ENCODE assay signal across 8 cellular contexts in genomic region chr17:39450847-39451581, GRCh38. TPM values are rescaled to one million over a fixed set of nuclear protein-coding genes. Genes with fewer than 3 reads are reported as not detected.
DNase-seq lines count a peak whose midpoint lies in the region; ATAC-seq and TF ChIP-seq lines count a peak whose summit lies in the region.

Gene MED1, minus strand, starts transcription at chr17:39451263. Its CDS starts 201 bp downstream, at chr17:39451062.

- in situ Hi-C loops in KBM-7 (cut with MboI; ENCODE audit: low pct_unique_long_range_greater_than_20kb, low sequenced_read_pairs): no loop called here

- peak; percentile 93 for TF ChIP-seq POLR2A in erythroblast (IDR thresholded peaks at IDR 0.05; ENCODE audit: low read length)

- peaks cover 40% of the 10 kb centered on the region for H3K36me3 Mint-ChIP-seq in activated T-cell treated with anti-CD3 and anti-CD28 coated beads, Interleukin-2, amount 50 U/mL, for 24 hours (ENCODE audit: low read depth)

- peaks cover 13% of the 10 kb centered on the region for H3K4me1 ChIP-seq in mucosa of stomach (ENCODE audit: control insufficient read depth, insufficient read depth, low read length)

- no peaks in the 10 kb centered on the region for H3K27me3 Mint-ChIP-seq in activated T-cell treated with anti-CD3 and anti-CD28 coated beads, Interleukin-2, amount 50 U/mL, for 24 hours

- peak within 1 kb of the TSS; percentile 99 for H3K27ac Mint-ChIP-seq in activated T-cell treated with anti-CD3 and anti-CD28 coated beads, Interleukin-2, amount 50 U/mL, for 24 hours

- DNase-seq in DMS153 (lab: John Stamatoyannopoulos, UW) (peak; percentile 97), KBM-7 (peak; percentile 99), erythroblast (lab: John Stamatoyannopoulos, UW) (peak; percentile 98)
- DNase-seq in activated T-cell treated with anti-CD3 and anti-CD28 coated beads, Interleukin-2, amount 50 U/mL, for 24 hours: peak; percentile 90
- peak; percentile 67 to 80 for DNase-seq in stimulated activated CD8-positive, alpha-beta memory T cell treated with anti-CD3 and anti-CD28 coated beads, Interleukin-7, amount 100 ng/mL, for 1 hour (ENCODE audit: low read depth in 2 of 2)

- peaks cover 35% of the 10 kb centered on the region for H3K4me1 Mint-ChIP-seq in activated T-cell treated with anti-CD3 and anti-CD28 coated beads, Interleukin-2, amount 50 U/mL, for 24 hours (ENCODE audit: low read depth)

- ATAC-seq in GM21717 (IDR thresholded peaks at IDR 0.05; ENCODE audit: unreplicated experiment): peak; percentile 87

- no peaks in the 10 kb centered on the region for H3K9me3 ChIP-seq in mucosa of stomach (ENCODE audit: control insufficient read depth, low read length)

- no peaks in the 10 kb centered on the region for H3K9me3 Mint-ChIP-seq in activated T-cell treated with anti-CD3 and anti-CD28 coated beads, Interleukin-2, amount 50 U/mL, for 24 hours

- peak within 1 kb of the TSS; percentile 99 for H3K4me3 Mint-ChIP-seq in activated T-cell treated with anti-CD3 and anti-CD28 coated beads, Interleukin-2, amount 50 U/mL, for 24 hours

- peak within 1 kb of the TSS; percentile 94 for H3K4me3 ChIP-seq in mucosa of stomach (ENCODE audit: low read length)

- no peaks in the 10 kb centered on the region for H3K27me3 ChIP-seq in mucosa of stomach (ENCODE audit: control insufficient read depth, insufficient read depth, low read length)

- no peaks in the 10 kb centered on the region for H3K36me3 ChIP-seq in mucosa of stomach (ENCODE audit: control insufficient read depth, insufficient read depth, low read length)

- H3K9ac ChIP-seq in mucosa of stomach (ENCODE audit: low read length): peak within 1 kb of the TSS; percentile 96

TF ChIP-seq in PFSK-1, 5 proteins besides CTCF, POLR2A, EP300 and RAD21:
- TF ChIP-seq POLR2AphosphoS5 (IDR thresholded peaks at IDR 0.05; ENCODE audit: low read depth, low read length): peak; percentile 95
- TF ChIP-seq REST (IDR thresholded peaks at IDR 0.05; ENCODE audit: insufficient read depth in 1 of 2, low read depth in 2 of 2, low read length in 2 of 2): 0 out of 4 replicates have a peak, but pooled peaks of 1 of the 2 experiments have one; percentile 6
- peak; percentile 96; the same call in 1 of the 2 replicates for TF ChIP-seq SIN3A (IDR thresholded peaks at IDR 0.05; ENCODE audit: borderline replicate concordance, insufficient read depth, low read length)
- TF ChIP-seq FOXP2 (optimal IDR thresholded peaks at IDR 0.05; ENCODE audit: borderline replicate concordance, extremely low read depth, extremely low read length, insufficient read depth): no peak
- peak; percentile 96 for TF ChIP-seq TAF1 (IDR thresholded peaks at IDR 0.05; ENCODE audit: borderline replicate concordance, insufficient read depth, low read length)

RNA-seq across cellular contexts. Expression of gene MED1, which starts in this region (rescaled TPM):
- 26.1 TPM for polyA plus RNA-seq in PFSK-1 (2012; ENCODE audit: insufficient read length, low read depth)

Comparison
In these comparisons a context has a peak if more than half of its experiments do, and no peak if none do; other contexts are left out.
1. Peak in every context shown above with its lines: DNase-seq, ATAC-seq and H3K4me3 ChIP-seq.